1 cellular context compared by ENCODE assay signal in genomic region chr1:229884765-229885164, GRCh38.
TF ChIP-seq lines count a peak whose summit lies in the region.

No MANE protein-coding gene starts in this region.

TF ChIP-seq in WTC11, 78 proteins besides CTCF, POLR2A, EP300 and RAD21 (continued from another document):
- TF ChIP-seq ATF3 (CRISPR knock-in tag; conservative IDR thresholded peaks at IDR 0.05) (no peak), SMAD4 (CRISPR knock-in tag; IDR thresholded peaks at IDR 0.05) (no peak), RORB (CRISPR knock-in tag; IDR thresholded peaks at IDR 0.05) (no peak), ETV6 (CRISPR knock-in tag; IDR thresholded peaks at IDR 0.05) (no peak), MLX (CRISPR knock-in tag; IDR thresholded peaks at IDR 0.05) (no peak), ZNF263 (CRISPR knock-in tag; IDR thresholded peaks at IDR 0.05; ENCODE audit: low read depth) (no peak), ZNF317 (CRISPR knock-in tag; IDR thresholded peaks at IDR 0.05; ENCODE audit: borderline replicate concordance, low read depth) (no peak), AR (CRISPR knock-in tag; IDR thresholded peaks at IDR 0.05) (no peak), CREB1 (CRISPR knock-in tag; IDR thresholded peaks at IDR 0.05) (no peak), USF1 (CRISPR knock-in tag; IDR thresholded peaks at IDR 0.05) (no peak), NR3C1 (CRISPR knock-in tag; conservative IDR thresholded peaks at IDR 0.05; ENCODE audit: low read depth) (no peak)
